In the genomic region with DNA sequence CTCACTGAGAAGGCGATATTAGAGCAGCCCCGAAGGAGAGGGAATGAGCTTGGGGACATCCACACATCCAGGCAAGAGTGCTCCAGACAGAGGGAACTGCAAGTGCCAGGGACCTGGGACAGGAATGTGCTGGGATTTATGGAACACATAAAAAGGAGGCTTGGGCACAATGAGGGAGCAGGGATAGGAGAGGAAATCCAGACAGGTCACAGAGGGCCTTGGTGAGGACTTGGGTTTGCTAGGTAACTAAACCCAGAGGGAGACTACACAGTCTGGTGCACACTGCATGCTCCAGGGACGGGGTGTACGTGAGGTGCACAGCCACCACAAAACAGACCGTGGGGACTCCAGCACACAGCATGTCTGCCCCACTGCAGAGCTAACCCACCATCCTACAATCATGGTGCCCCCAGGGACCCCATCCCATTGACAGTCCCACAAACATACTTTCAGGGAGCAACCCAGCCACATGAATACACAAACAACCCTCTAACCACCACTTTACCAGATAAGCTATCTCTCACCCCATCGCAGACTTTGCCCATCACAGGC, we compare ENCODE assay signal across 8 cellular contexts. TPM values are rescaled to one million over a fixed set of nuclear protein-coding genes. Genes with fewer than 3 reads are reported as not detected.
A peak's percentile ranks its signal among the peaks of the same experiment; 100 is the strongest.
DNase-seq lines count a peak whose midpoint lies in the region; ATAC-seq and TF ChIP-seq lines count a peak whose summit lies in the region.

No MANE protein-coding gene starts in this region.

- H3K4me1 ChIP-seq in CD8-positive, alpha-beta memory T cell (ENCODE audit: insufficient read depth, low read length), result peaks cover 85% of the 10 kb centered on the region
- peaks cover 24% of the 10 kb centered on the region for H3K4me1 ChIP-seq in colonic mucosa
- peaks cover 77% of the 10 kb centered on the region in 2 experiments for H3K4me1 ChIP-seq in neutrophil (ENCODE audit: control insufficient read depth in 1 of 2, insufficient read depth in 1 of 2, low read depth in 1 of 2, low read length in 1 of 2)

- H3K36me3 ChIP-seq in CD8-positive, alpha-beta memory T cell (ENCODE audit: insufficient read depth, low read length), result peaks cover 5% of the 10 kb centered on the region
- H3K36me3 ChIP-seq in colonic mucosa, result no peaks in the 10 kb centered on the region
- peaks cover 8% of the 10 kb centered on the region for H3K36me3 ChIP-seq in neutrophil

- no peak for ATAC-seq in GM19324 (IDR thresholded peaks at IDR 0.05; ENCODE audit: low FRiP score, unreplicated experiment)

- peak overlapping the region; percentile 32 for H3K4me3 ChIP-seq in CD8-positive, alpha-beta memory T cell (ENCODE audit: low read length)
- H3K4me3 ChIP-seq in colonic mucosa (no peak overlapping the region), neutrophil (ENCODE audit: low read depth in 1 of 2, low read length in 1 of 2) (peak overlapping the region; percentile 98 to 100)

- H3K9ac ChIP-seq in colonic mucosa (ENCODE audit: low read depth in 2 of 2, low read length in 2 of 2), result peak overlapping the region; percentile 88 to 96

- POLR2A ChIA-PET in CD8-positive, alpha-beta memory T cell (lab: Charles Lee), result interaction anchor here (0.5 to 3.1 kb wide), 10 partner anchors 8 to 191 kb away, joined by 3 to 38 read pairs (median 4); partner anchors contain the start of genes MED29, PAF1, PLEKHG2 and RPS16

- intact Hi-C loops in colonic mucosa (cut with DNase I), result no loop called here

- CTCF ChIA-PET in CD8-positive, alpha-beta memory T cell (lab: Charles Lee), result interaction anchor here (0.8 to 8.9 kb wide), 6 partner anchors 10 to 279 kb away, joined by 3 to 207 read pairs (median 6); partner anchors contain the start of genes MED29, PAF1, PLEKHG2 and RPS16

- no peaks in the 10 kb centered on the region for H3K9me3 Mint-ChIP-seq in CD8-positive, alpha-beta memory T cell
- no peaks in the 10 kb centered on the region for H3K9me3 Mint-ChIP-seq in IgD-negative memory B cell

- H3K27ac Mint-ChIP-seq in CD8-positive, alpha-beta memory T cell, result peak overlapping the region; percentile 96 to 100 (median 99)
- H3K27ac Mint-ChIP-seq in IgD-negative memory B cell, result peak overlapping the region; percentile 97 to 100 (median 100)

- H3K9me3 ChIP-seq in CD8-positive, alpha-beta memory T cell (ENCODE audit: low read length), result no peaks in the 10 kb centered on the region
- H3K9me3 ChIP-seq in colonic mucosa (no peaks in the 10 kb centered on the region), neutrophil (no peaks in the 10 kb centered on the region)

- peak overlapping the region; percentile 77 to 89 (median 80) for H3K4me3 Mint-ChIP-seq in CD8-positive, alpha-beta memory T cell
- peak overlapping the region; percentile 81 to 97 (median 94) for H3K4me3 Mint-ChIP-seq in IgD-negative memory B cell

- peaks cover 51 to 84% (median 67%) of the 10 kb centered on the region in 3 donors for H3K4me1 Mint-ChIP-seq in CD8-positive, alpha-beta memory T cell
- H3K4me1 Mint-ChIP-seq in IgD-negative memory B cell, result peaks cover 38 to 48% (median 47%) of the 10 kb centered on the region in 3 donors

- peaks cover 0 to 2% of the 10 kb centered on the region in 2 donors for H3K27me3 Mint-ChIP-seq in CD8-positive, alpha-beta memory T cell
- H3K27me3 Mint-ChIP-seq in IgD-negative memory B cell, result no peaks in the 10 kb centered on the region

- H3K27ac ChIP-seq in CD8-positive, alpha-beta memory T cell (ENCODE audit: low read depth, low read length), result peak overlapping the region; percentile 99
- H3K27ac ChIP-seq in colonic mucosa (peak overlapping the region; percentile 100), neutrophil (peak overlapping the region; percentile 100)

- TF ChIP-seq CTCF in colonic mucosa (IDR thresholded peaks at IDR 0.05), result no peak
- no peak for TF ChIP-seq CTCF in neutrophil (IDR thresholded peaks at IDR 0.05)

- no peaks in the 10 kb centered on the region for H3K27me3 ChIP-seq in CD8-positive, alpha-beta memory T cell (ENCODE audit: insufficient read depth, low read length, poor library complexity, severe bottlenecking)
- H3K27me3 ChIP-seq in colonic mucosa, result no peaks in the 10 kb centered on the region
- H3K27me3 ChIP-seq in neutrophil, result no peaks in the 10 kb centered on the region

- H3K36me3 Mint-ChIP-seq in CD8-positive, alpha-beta memory T cell, result peaks cover 0 to 14% (median 0%) of the 10 kb centered on the region in 3 donors
- peaks cover 3% of the 10 kb centered on the region for H3K36me3 Mint-ChIP-seq in IgD-negative memory B cell

- no peak for DNase-seq in CD8-positive, alpha-beta memory T cell
- DNase-seq in colonic mucosa (no peak), SW480 (ENCODE audit: low spot score) (no peak), NCI-H226 (no peak)
- no peak for DNase-seq in stimulated activated naive CD4-positive, alpha-beta T cell (lab: John Stamatoyannopoulos, UW)

RNA-seq across cellular contexts. Expression of gene ZFP36, which starts 5.6 kb away (rescaled TPM):
- total RNA-seq in CD8-positive, alpha-beta memory T cell, result 10 to 100 TPM; 32.8 to 36.4 TPM
- polyA plus RNA-seq in CD8-positive, alpha-beta memory T cell, result 355 TPM
- polyA plus RNA-seq in IgD-negative memory B cell, result 579 TPM
- total RNA-seq in colonic mucosa, result 100 to 1,000 TPM; 120 to 121 TPM

RNA-seq across cellular contexts. Expression of gene MED29, which starts 9.9 kb away (rescaled TPM):
- total RNA-seq in CD8-positive, alpha-beta memory T cell, result 10 to 100 TPM; 39.3 to 39.6 TPM
- polyA plus RNA-seq in CD8-positive, alpha-beta memory T cell, result 56.8 TPM
- 68.7 TPM for polyA plus RNA-seq in IgD-negative memory B cell
- total RNA-seq in colonic mucosa, result 10 to 100 TPM; 22.8 to 37.5 TPM

RNA-seq across cellular contexts. Expression of gene PAF1, which starts 10.2 kb away (rescaled TPM):
- 10 to 100 TPM; 44.6 to 46.9 TPM for total RNA-seq in CD8-positive, alpha-beta memory T cell
- polyA plus RNA-seq in CD8-positive, alpha-beta memory T cell, result 50.2 TPM
- 64.1 TPM for polyA plus RNA-seq in IgD-negative memory B cell
- 10 to 100 TPM; 31.9 to 41.6 TPM for total RNA-seq in colonic mucosa

RNA-seq across cellular contexts. Expression of gene PLEKHG2, which starts 11.4 kb away (rescaled TPM):
- total RNA-seq in CD8-positive, alpha-beta memory T cell, result 10 to 100 TPM; 35.2 to 36.4 TPM
- polyA plus RNA-seq in CD8-positive, alpha-beta memory T cell, result 4.0 TPM
- polyA plus RNA-seq in IgD-negative memory B cell, result 6.5 TPM
- 10 to 100 TPM in 1 of 2 donors, 1 to 10 TPM in 1; 8.0 to 10.4 TPM for total RNA-seq in colonic mucosa

RNA-seq across cellular contexts. Expression of gene RPS16, which starts 34.7 kb away (rescaled TPM):
- 1,000 to 10,000 TPM; 2,654 to 2,668 TPM for total RNA-seq in CD8-positive, alpha-beta memory T cell
- 1,795 TPM for polyA plus RNA-seq in CD8-positive, alpha-beta memory T cell
- 2,255 TPM for polyA plus RNA-seq in IgD-negative memory B cell
- total RNA-seq in colonic mucosa, result 1,000 to 10,000 TPM; 1,698 to 1,720 TPM
